ENCODE assay signal across 26 cellular contexts in genomic region chr7:556837-557555, GRCh38. TPM values are rescaled to one million over a fixed set of nuclear protein-coding genes. Genes with fewer than 3 reads are reported as not detected.
"Had no signal": no experiment of that assay in that cellular context is flagged by ENCODE, and none has a peak within 500 bp of the region (broad histone marks: within the 10 kb centered on the region; RNA-seq: fewer than 3 reads in every experiment).

No MANE protein-coding gene starts in this region.

- H3K27ac ChIP-seq: SK-N-MC had no signal

- H3K27me3 Mint-ChIP-seq: activated B cell treated with CpG ODN at 0.5 μM for 24 hours; activated CD4-positive, alpha-beta T cell treated with anti-CD3 and anti-CD28 coated beads, Interleukin-2, amount 10 ng/mL, durations not matched to agents 24 days and 14 days; activated CD8-positive, alpha-beta memory T cell treated with anti-CD3 and anti-CD28 coated beads, Interleukin-2, amount 10 ng/mL, durations not matched to agents 7 days and 5 days; activated naive CD8-positive, alpha-beta T cell treated with anti-CD3 and anti-CD28 coated beads, Interleukin-2, amount 50 U/mL, for 24 hours; brain; T-cell had no signal

- H3K4me3 Mint-ChIP-seq: activated B cell treated with CpG ODN at 0.5 μM for 24 hours; activated CD4-positive, alpha-beta T cell treated with anti-CD3 and anti-CD28 coated beads, Interleukin-2, amount 10 ng/mL, durations not matched to agents 24 days and 14 days; activated CD8-positive, alpha-beta memory T cell treated with anti-CD3 and anti-CD28 coated beads, Interleukin-2, amount 10 ng/mL, durations not matched to agents 7 days and 5 days; activated naive CD8-positive, alpha-beta T cell treated with anti-CD3 and anti-CD28 coated beads, Interleukin-2, amount 50 U/mL, for 24 hours; activated T-cell treated with anti-CD3 and anti-CD28 coated beads, Interleukin-2, amount 50 U/mL, for 4 hours; brain; T-cell had no signal

- H3K9me3 Mint-ChIP-seq: activated B cell treated with CpG ODN at 0.5 μM for 24 hours; activated CD4-positive, alpha-beta T cell treated with anti-CD3 and anti-CD28 coated beads, Interleukin-2, amount 10 ng/mL, durations not matched to agents 24 days and 14 days; activated naive CD8-positive, alpha-beta T cell treated with anti-CD3 and anti-CD28 coated beads, Interleukin-2, amount 50 U/mL, for 24 hours; activated T-cell treated with anti-CD3 and anti-CD28 coated beads, Interleukin-2, amount 50 U/mL, for 4 hours; brain; T-cell had no signal

- ATAC-seq: activated CD8-positive, alpha-beta memory T cell treated with anti-CD3 and anti-CD28 coated beads, Interleukin-2, amount 10 ng/mL, durations not matched to agents 7 days and 5 days; activated naive CD4-positive, alpha-beta T cell treated with anti-CD3 and anti-CD28 coated beads, Interleukin-2, amount 50 U/mL, for 72 hours; activated naive CD8-positive, alpha-beta T cell treated with anti-CD3 and anti-CD28 coated beads, Interleukin-2, amount 50 U/mL, for 24 hours; activated T-cell treated with anti-CD3 and anti-CD28 coated beads, Interleukin-2, amount 50 U/mL, for 4 hours; T-cell had no signal

- DNase-seq: activated B cell treated with CpG ODN at 0.5 μM for 24 hours; activated CD4-positive, alpha-beta T cell treated with anti-CD3 and anti-CD28 coated beads for 1 hour; activated CD4-positive, alpha-beta T cell treated with anti-CD3 and anti-CD28 coated beads, Interleukin-2, amount 10 ng/mL, durations not matched to agents 24 days and 14 days; activated CD4-positive, alpha-beta T cell treated with anti-CD3 and anti-CD28 coated beads, Interleukin-2, amount 50 U/mL, for 48 hours; activated CD8-positive, alpha-beta memory T cell treated with anti-CD3 and anti-CD28 coated beads, Interleukin-2, amount 10 ng/mL, durations not matched to agents 7 days and 5 days; activated effector memory CD4-positive, alpha-beta T cell treated with anti-CD3 and anti-CD28 coated beads, Interleukin-2, amount 50 U/mL, for 16 hours; activated naive CD4-positive, alpha-beta T cell treated with Interleukin-2 at 50 U/mL for 16 hours; activated naive CD8-positive, alpha-beta T cell treated with anti-CD3 and anti-CD28 coated beads, Interleukin-2, amount 50 U/mL, for 24 hours; activated T-cell treated with anti-CD3 and anti-CD28 coated beads, Interleukin-2, amount 50 U/mL, for 4 hours; amniotic stem cell; MM.1S; NCI-H1105 treated with DMSO at 0.1 percent for 48 hours; NCI-H1436 treated with DMSO at 0.1 percent for 48 hours; NCI-H187; NCI-H2081; NCI-H446; NCI-H526; NCI-H82; T-cell; T-helper 2 cell had no signal

- H3K4me3 ChIP-seq: SK-N-MC had no signal

- H3K4me1 Mint-ChIP-seq: activated B cell treated with CpG ODN at 0.5 μM for 24 hours; activated CD8-positive, alpha-beta memory T cell treated with anti-CD3 and anti-CD28 coated beads, Interleukin-2, amount 10 ng/mL, durations not matched to agents 7 days and 5 days; activated naive CD8-positive, alpha-beta T cell treated with anti-CD3 and anti-CD28 coated beads, Interleukin-2, amount 50 U/mL, for 24 hours had no signal

- H3K27ac Mint-ChIP-seq: activated B cell treated with CpG ODN at 0.5 μM for 24 hours; activated CD4-positive, alpha-beta T cell treated with anti-CD3 and anti-CD28 coated beads, Interleukin-2, amount 10 ng/mL, durations not matched to agents 24 days and 14 days; activated CD8-positive, alpha-beta memory T cell treated with anti-CD3 and anti-CD28 coated beads, Interleukin-2, amount 10 ng/mL, durations not matched to agents 7 days and 5 days; activated naive CD4-positive, alpha-beta T cell treated with anti-CD3 and anti-CD28 coated beads, Interleukin-2, amount 50 U/mL, for 72 hours; activated naive CD8-positive, alpha-beta T cell treated with anti-CD3 and anti-CD28 coated beads, Interleukin-2, amount 50 U/mL, for 24 hours; brain; T-cell had no signal

- FAIRE-seq: astrocyte, TTC549 had no signal

RNA-seq across cellular contexts. Expression of gene PDGFA, which starts 37.4 kb away (rescaled TPM):
- total RNA-seq: OCI-LY7 had no signal
